25 cellular contexts compared by ENCODE assay signal in the genomic region with DNA sequence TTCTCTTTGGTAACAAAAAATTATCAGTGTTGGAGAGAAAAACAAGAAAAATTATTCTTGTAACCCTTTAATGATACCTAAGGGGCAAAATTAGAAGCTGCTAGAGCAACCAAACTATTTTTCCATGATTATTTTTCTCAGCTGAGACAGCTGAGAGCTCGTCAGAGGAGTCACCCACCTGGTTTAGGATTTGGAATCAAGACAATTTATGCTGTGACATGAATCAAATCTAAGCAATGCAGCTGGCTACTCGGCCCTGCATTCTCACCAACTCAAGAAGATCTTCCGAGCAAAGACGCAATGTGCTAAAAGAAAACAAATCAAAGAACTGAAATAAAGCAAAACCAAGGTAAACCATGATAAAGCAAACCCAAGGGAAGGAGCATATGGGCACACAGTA. TPM values are rescaled to one million over a fixed set of nuclear protein-coding genes. Genes with fewer than 3 reads are reported as not detected.
DNase-seq lines count a peak whose midpoint lies in the region; ATAC-seq and TF ChIP-seq lines count a peak whose summit lies in the region.
"Had no signal": no experiment of that assay in that cellular context is flagged by ENCODE, and none has a peak within 500 bp of the region (broad histone marks: within the 10 kb centered on the region; RNA-seq: fewer than 3 reads in every experiment).

No MANE protein-coding gene starts in this region.

- H3K36me3 Mint-ChIP-seq in nephron (ENCODE audit: low read depth): no peaks in the 10 kb centered on the region
- H3K36me3 Mint-ChIP-seq: activated CD8-positive, alpha-beta memory T cell treated with anti-CD3 and anti-CD28 coated beads, Interleukin-2, amount 10 ng/mL, durations not matched to agents 7 days and 5 days; CD8-positive, alpha-beta T cell; immature natural killer cell; memory B cell; naive thymus-derived CD4-positive, alpha-beta T cell; stimulated activated effector memory CD8-positive, alpha-beta T cell treated with anti-CD3 and anti-CD28 coated beads, Interleukin-12 subunit alpha, Interleukin-12 subunit beta, amount 100 ng/mL, for 72 hours had no signal

- H2BK5ac ChIP-seq in neuronal stem cell (ENCODE audit: low read length): no peak overlapping the region

- H4K91ac ChIP-seq in neuronal stem cell (ENCODE audit: low read depth, low read length, poor library complexity): no peak overlapping the region

- H3K4me3 Mint-ChIP-seq in nephron: peak overlapping the region in 1 of 3 experiments; percentile 21
- H3K4me3 Mint-ChIP-seq: activated CD8-positive, alpha-beta memory T cell treated with anti-CD3 and anti-CD28 coated beads, Interleukin-2, amount 10 ng/mL, durations not matched to agents 7 days and 5 days; activated naive CD4-positive, alpha-beta T cell treated with anti-CD3 and anti-CD28 coated beads for 36 hours; CD8-positive, alpha-beta T cell; immature natural killer cell; memory B cell; naive thymus-derived CD4-positive, alpha-beta T cell; stimulated activated effector memory CD8-positive, alpha-beta T cell treated with anti-CD3 and anti-CD28 coated beads, Interleukin-12 subunit alpha, Interleukin-12 subunit beta, amount 100 ng/mL, for 72 hours had no signal

- H3K27ac ChIP-seq in WERI-Rb-1 (no peak overlapping the region), esophagus squamous epithelium (peak overlapping the region in 3 of 4 donors; percentile 20 to 79 (median 29)), neuronal stem cell (replicated peaks; ENCODE audit: low read length) (no peak overlapping the region)
- H3K27ac ChIP-seq: colonic mucosa, gastrocnemius medialis had no signal

- no peak overlapping the region for H2AK5ac ChIP-seq in neuronal stem cell (ENCODE audit: low read depth, low read length)

- H3K23ac ChIP-seq in neuronal stem cell (ENCODE audit: low read depth, low read length, poor library complexity): no peak overlapping the region

- H3K27me3 ChIP-seq in WERI-Rb-1 (ENCODE audit: insufficient read depth, low read depth, severe bottlenecking): no peaks in the 10 kb centered on the region
- H3K27me3 ChIP-seq in esophagus squamous epithelium: peaks cover 0 to 51% (median 0%) of the 10 kb centered on the region in 4 donors
- no peaks in the 10 kb centered on the region for H3K27me3 ChIP-seq in neuronal stem cell (ENCODE audit: control insufficient read depth in 3 of 3, insufficient read depth in 3 of 3, low read depth in 1 of 3, low read length in 3 of 3)
- H3K27me3 ChIP-seq: colonic mucosa had no signal

- peaks cover 80% of the 10 kb centered on the region for H3K4me1 Mint-ChIP-seq in nephron
- H3K4me1 Mint-ChIP-seq: activated CD8-positive, alpha-beta memory T cell treated with anti-CD3 and anti-CD28 coated beads, Interleukin-2, amount 10 ng/mL, durations not matched to agents 7 days and 5 days; immature natural killer cell; memory B cell; naive thymus-derived CD4-positive, alpha-beta T cell; stimulated activated effector memory CD8-positive, alpha-beta T cell treated with anti-CD3 and anti-CD28 coated beads, Interleukin-12 subunit alpha, Interleukin-12 subunit beta, amount 100 ng/mL, for 72 hours had no signal

- H2AFZ ChIP-seq in neuronal stem cell (ENCODE audit: low read length): no peak overlapping the region

- intact Hi-C loops in esophagus squamous epithelium (cut with DNase I): no loop called here
- intact Hi-C loops in Right ventricle myocardium superior (cut with DNase I): loop anchor here (10.0 kb wide), 1 partner anchor 443 kb away; no protein-coding TSS in a partner anchor

- WGBS in esophagus squamous epithelium, 2 donors: 44 to 59% methylated on average over 4 of the region's 4 CpGs
- WGBS in neuronal stem cell (ENCODE audit: extremely low coverage in 2 of 2, insufficient read length in 2 of 2, insufficient replicate concordance in 1 of 2), 2 donors: no CpG with 5 or more reads among the region's 4 CpGs

- no peak overlapping the region for H3K9ac ChIP-seq in neuronal stem cell (ENCODE audit: low read depth, low read length, poor library complexity)

- H3K18ac ChIP-seq in neuronal stem cell (ENCODE audit: low read length): no peak overlapping the region

- no peak overlapping the region for H3K4me2 ChIP-seq in neuronal stem cell (ENCODE audit: insufficient read depth, low read length, poor library complexity, severe bottlenecking)

- no peaks in the 10 kb centered on the region for H3K9me3 Mint-ChIP-seq in nephron
- H3K9me3 Mint-ChIP-seq: activated naive CD4-positive, alpha-beta T cell treated with anti-CD3 and anti-CD28 coated beads for 36 hours; CD8-positive, alpha-beta T cell; immature natural killer cell; memory B cell; naive thymus-derived CD4-positive, alpha-beta T cell; stimulated activated effector memory CD8-positive, alpha-beta T cell treated with anti-CD3 and anti-CD28 coated beads, Interleukin-12 subunit alpha, Interleukin-12 subunit beta, amount 100 ng/mL, for 72 hours had no signal

- no peak overlapping the region for H4K8ac ChIP-seq in neuronal stem cell (ENCODE audit: low read depth, low read length)

- H2BK12ac ChIP-seq in neuronal stem cell (ENCODE audit: low read length): no peak overlapping the region

- ATAC-seq in Right ventricle myocardium superior (ENCODE audit: poor library complexity): no peak
- ATAC-seq: activated CD8-positive, alpha-beta memory T cell treated with anti-CD3 and anti-CD28 coated beads, Interleukin-2, amount 10 ng/mL, durations not matched to agents 7 days and 5 days; CD8-positive, alpha-beta T cell; gastrocnemius medialis; naive thymus-derived CD4-positive, alpha-beta T cell; right cardiac atrium; stimulated activated effector memory CD8-positive, alpha-beta T cell treated with anti-CD3 and anti-CD28 coated beads, Interleukin-12 subunit alpha, Interleukin-12 subunit beta, amount 100 ng/mL, for 72 hours had no signal

- H3K9me3 ChIP-seq in WERI-Rb-1 (ENCODE audit: severe bottlenecking) (no peaks in the 10 kb centered on the region), esophagus squamous epithelium (no peaks in the 10 kb centered on the region), neuronal stem cell (replicated peaks in 1 of 2; ENCODE audit: control insufficient read depth in 2 of 2, insufficient read depth in 1 of 2, low read depth in 1 of 2, low read length in 2 of 2) (peaks cover 0 to 3% of the 10 kb centered on the region in 2 donors)
- H3K9me3 ChIP-seq: colonic mucosa, gastrocnemius medialis had no signal

- H3K4ac ChIP-seq in neuronal stem cell (ENCODE audit: low read length): no peak overlapping the region

- H3K14ac ChIP-seq in neuronal stem cell (ENCODE audit: low read length): no peak overlapping the region

- TF ChIP-seq CTCF in WERI-Rb-1 (IDR thresholded peaks at IDR 0.05; ENCODE audit: low read depth, low read length) (no peak), esophagus squamous epithelium (IDR thresholded peaks at IDR 0.05) (no peak), nephron (IDR thresholded peaks at IDR 0.05; ENCODE audit: unreplicated experiment in 3 of 3) (no peak)

- no peaks in the 10 kb centered on the region for H3K27me3 Mint-ChIP-seq in nephron (ENCODE audit: low read depth)
- H3K27me3 Mint-ChIP-seq: activated CD8-positive, alpha-beta memory T cell treated with anti-CD3 and anti-CD28 coated beads, Interleukin-2, amount 10 ng/mL, durations not matched to agents 7 days and 5 days had no signal

- no peaks in the 10 kb centered on the region for H3K79me1 ChIP-seq in neuronal stem cell (ENCODE audit: low read depth, low read length)

- H3K36me3 ChIP-seq in WERI-Rb-1 (peaks cover 73% of the 10 kb centered on the region), esophagus squamous epithelium (no peaks in the 10 kb centered on the region), neuronal stem cell (replicated peaks in 1 of 2; ENCODE audit: control insufficient read depth in 2 of 2, insufficient read depth in 2 of 2, low read length in 2 of 2) (peaks cover 4 to 55% of the 10 kb centered on the region in 2 donors)
- H3K36me3 ChIP-seq: colonic mucosa, gastrocnemius medialis had no signal

- peak; percentile 1 for DNase-seq in WERI-Rb-1
- no peak for DNase-seq in esophagus squamous epithelium (lab: John Stamatoyannopoulos, UW)
- DNase-seq in Right ventricle myocardium superior: no peak
- DNase-seq in germinal center (ENCODE audit: low spot score): no peak
- no peak for DNase-seq in EL
- DNase-seq in neuronal stem cell (ENCODE audit: low spot score): no peak
- DNase-seq: activated CD4-positive, CD25-positive, alpha-beta regulatory T cell; activated CD8-positive, alpha-beta memory T cell treated with anti-CD3 and anti-CD28 coated beads, Interleukin-2, amount 10 ng/mL, durations not matched to agents 7 days and 5 days; activated naive CD4-positive, alpha-beta T cell treated with anti-CD3 and anti-CD28 coated beads for 36 hours; CD8-positive, alpha-beta T cell; colonic mucosa; gastrocnemius medialis; immature natural killer cell; naive thymus-derived CD4-positive, alpha-beta T cell; NCI-H1092; NCI-H187 treated with DMSO at 0.1 percent for 48 hours; SIG-M5; stimulated activated CD4-positive, alpha-beta T cell treated with anti-CD3 and anti-CD28 coated beads, Interleukin-4, amount 100 ng/mL, for 24 hours; T1000 had no signal

- no peak for TF ChIP-seq POLR2A in esophagus squamous epithelium (IDR thresholded peaks at IDR 0.05)

- no peak overlapping the region for H3K4me3 ChIP-seq in WERI-Rb-1 (ENCODE audit: low read depth, low read length)
- H3K4me3 ChIP-seq in esophagus squamous epithelium: no peak overlapping the region
- no peak overlapping the region for H3K4me3 ChIP-seq in neuronal stem cell (ENCODE audit: low read length in 2 of 2)
- H3K4me3 ChIP-seq: colonic mucosa, gastrocnemius medialis had no signal

- peaks cover 3 to 40% (median 10%) of the 10 kb centered on the region in 3 donors for H3K4me1 ChIP-seq in esophagus squamous epithelium
- H3K4me1 ChIP-seq in neuronal stem cell (ENCODE audit: control insufficient read depth in 2 of 2, insufficient read depth in 1 of 2, low read depth in 1 of 2, low read length in 2 of 2): peaks cover 19 to 20% of the 10 kb centered on the region in 2 donors
- H3K4me1 ChIP-seq: colonic mucosa had no signal

- H2BK15ac ChIP-seq in neuronal stem cell (ENCODE audit: low read length): no peak overlapping the region

- peak overlapping the region; percentile 6 to 42 (median 27) for H3K27ac Mint-ChIP-seq in nephron
- H3K27ac Mint-ChIP-seq: activated CD8-positive, alpha-beta memory T cell treated with anti-CD3 and anti-CD28 coated beads, Interleukin-2, amount 10 ng/mL, durations not matched to agents 7 days and 5 days; activated naive CD4-positive, alpha-beta T cell treated with anti-CD3 and anti-CD28 coated beads for 36 hours; CD8-positive, alpha-beta T cell; immature natural killer cell; memory B cell; naive thymus-derived CD4-positive, alpha-beta T cell; stimulated activated effector memory CD8-positive, alpha-beta T cell treated with anti-CD3 and anti-CD28 coated beads, Interleukin-12 subunit alpha, Interleukin-12 subunit beta, amount 100 ng/mL, for 72 hours had no signal

- H2BK120ac ChIP-seq in neuronal stem cell (ENCODE audit: low read depth, low read length): no peak overlapping the region

RNA-seq across cellular contexts. Expression of gene EFCAB6, which starts 15.2 kb away (rescaled TPM):
- 1 to 10 TPM in 2 of 4 donors, under 1 TPM in 2; 0.22 to 1.5 (median 0.90) TPM for total RNA-seq in esophagus squamous epithelium
- 1.7 TPM for total RNA-seq in Right ventricle myocardium superior
- polyA plus RNA-seq in neuronal stem cell (2013, experiment 1 of 2): 0.49 TPM
- 0.48 TPM for polyA plus RNA-seq in neuronal stem cell (2013, experiment 2 of 2)

RNA-seq across cellular contexts. Expression of gene SULT4A1, which starts 35.0 kb away (rescaled TPM):
- not detected for total RNA-seq in esophagus squamous epithelium
- 0.51 TPM for total RNA-seq in Right ventricle myocardium superior
- 7.1 TPM for polyA plus RNA-seq in neuronal stem cell (2013, experiment 1 of 2)
- polyA plus RNA-seq in neuronal stem cell (2013, experiment 2 of 2): 7.0 TPM
- total RNA-seq: activated CD8-positive, alpha-beta memory T cell treated with anti-CD3 and anti-CD28 coated beads, Interleukin-2, amount 10 ng/mL, durations not matched to agents 7 days and 5 days; activated naive CD4-positive, alpha-beta T cell treated with anti-CD3 and anti-CD28 coated beads for 36 hours; CD8-positive, alpha-beta T cell; esophagus mucosa; gastrocnemius medialis; naive thymus-derived CD4-positive, alpha-beta T cell; osteocyte had no signal
- polyA plus RNA-seq: immature natural killer cell; naive thymus-derived CD4-positive, alpha-beta T cell had no signal

Comparison
In these comparisons a context has a peak if more than half of its experiments do, and no peak if none do; other contexts are left out.
1. H3K27ac ChIP-seq: peak in esophagus squamous epithelium (3 of 4); none in WERI-Rb-1 (single experiment) and neuronal stem cell (single experiment).